22 cellular contexts compared by ENCODE assay signal in the genomic region with DNA sequence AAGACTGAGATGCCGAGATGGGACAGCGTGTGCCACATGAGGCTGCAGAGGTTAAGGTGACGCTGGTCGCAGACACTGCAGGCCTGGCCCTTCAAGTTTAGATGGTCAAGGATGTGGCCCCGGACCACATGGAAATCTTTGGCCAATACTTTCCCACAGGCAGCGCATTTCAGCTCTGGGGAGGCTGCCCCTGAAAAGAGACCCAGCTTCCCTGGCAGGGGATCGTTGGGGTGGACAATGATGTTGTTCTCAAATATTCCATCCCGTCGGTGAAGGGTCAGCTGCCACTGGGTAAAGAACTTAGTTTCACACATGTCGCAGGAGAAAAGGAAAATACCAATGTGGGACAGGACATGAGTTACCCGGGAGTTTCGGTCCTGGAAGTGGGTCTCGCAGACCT. TPM values are rescaled to one million over a fixed set of nuclear protein-coding genes. Genes with fewer than 3 reads are reported as not detected.
DNase-seq lines count a peak whose midpoint lies in the region; ATAC-seq and TF ChIP-seq lines count a peak whose summit lies in the region.
"Had no signal": no experiment of that assay in that cellular context is flagged by ENCODE, and none has a peak within 500 bp of the region (broad histone marks: within the 10 kb centered on the region; RNA-seq: fewer than 3 reads in every experiment).

No MANE protein-coding gene starts in this region.

- TF ChIP-seq POLR2A in IMR-90 (IDR thresholded peaks at IDR 0.05; ENCODE audit: low read depth, low read length): no peak
- TF ChIP-seq POLR2A in sigmoid colon (IDR thresholded peaks at IDR 0.05): no peak

- 97% methylated on average over 8 of the region's 13 CpGs; no CpG with 5 or more reads in 1 of the 2 experiments for WGBS in IMR-90 (ENCODE audit: extremely low coverage in 2 of 2, insufficient read length in 1 of 2), 2 experiments
- WGBS in sigmoid colon, 2 donors: 94 to 95% methylated on average over 13 of the region's 13 CpGs

- POLR2A ChIA-PET in IMR-90 (lab: Charles Lee; ENCODE audit: unreplicated experiment): no interaction called here

- no peak overlapping the region for H3K23ac ChIP-seq in IMR-90 (ENCODE audit: low read depth, low read length)

- H3K4me3 Mint-ChIP-seq in activated T-helper 2 cell treated with anti-CD3 and anti-CD28 coated beads, Interferon-gamma antibody, Interleukin-2, Interleukin-4, amounts not matched to agents 10 μg/mL and 5 μg/mL and 100 μg/mL, durations not matched to agents 14 hours and 24 hours and 36 hours (ENCODE audit: low read depth): peak overlapping the region; percentile 34
- H3K4me3 Mint-ChIP-seq in neural crest cell: peak overlapping the region; percentile 91
- H3K4me3 Mint-ChIP-seq: CD8-positive, alpha-beta T cell had no signal

- ATAC-seq in IMR-90 (ENCODE audit: low read depth) (no peak), GM18907 (IDR thresholded peaks at IDR 0.05; ENCODE audit: unreplicated experiment) (no peak), HG03095 (IDR thresholded peaks at IDR 0.05; ENCODE audit: unreplicated experiment) (no peak), GM18520 (IDR thresholded peaks at IDR 0.05; ENCODE audit: unreplicated experiment) (no peak)
- ATAC-seq: A549; CD8-positive, alpha-beta T cell had no signal

- no peaks in the 10 kb centered on the region for H3K9me3 ChIP-seq in IMR-90 (ENCODE audit: control insufficient read depth, insufficient read depth, low read length)
- H3K9me3 ChIP-seq in sigmoid colon: no peaks in the 10 kb centered on the region
- H3K9me3 ChIP-seq: A549; BLaER1 treated with 17β-estradiol and CSF1 and Interleukin-3, amounts not matched to agents 10 nM and 100 nM; Caco-2 had no signal

- TF ChIP-seq RAD21 in IMR-90 (IDR thresholded peaks at IDR 0.05; ENCODE audit: low read length): no peak

- H4K5ac ChIP-seq in IMR-90 (ENCODE audit: low read depth, low read length): no peak overlapping the region

- H3K36me3 ChIP-seq in IMR-90 (ENCODE audit: control insufficient read depth, insufficient read depth, low read length) (peaks cover 43% of the 10 kb centered on the region), sigmoid colon (peaks cover 20 to 63% (median 26%) of the 10 kb centered on the region in 4 donors)

- in situ Hi-C loops in IMR-90 (cut with MboI; ENCODE audit: low sequenced_read_pairs): loop anchor here (10.0 kb wide), 1 partner anchor 369 kb away; the partner anchor contains the start of gene BAZ2A

- H4K20me1 ChIP-seq in IMR-90 (ENCODE audit: insufficient read depth, low read length): peaks cover 37% of the 10 kb centered on the region

- H3K18ac ChIP-seq in IMR-90 (ENCODE audit: low read depth, low read length): no peak overlapping the region

- intact Hi-C loops in IMR-90 (cut with micrococcal nuclease) (loop anchor here (5.0 to 10.0 kb wide), 2 partner anchors 161 to 359 kb away; partner anchors contain the start of gene ATP5F1B), sigmoid colon (cut with DNase I) (loop anchor here (10.0 kb wide), 1 partner anchor 359 kb away; the partner anchor contains the start of gene ATP5F1B)
- intact Hi-C loops in activated T-helper 2 cell treated with anti-CD3 and anti-CD28 coated beads, Interferon-gamma antibody, Interleukin-2, Interleukin-4, amounts not matched to agents 10 μg/mL and 5 μg/mL and 100 μg/mL, durations not matched to agents 14 hours and 24 hours and 36 hours (cut with micrococcal nuclease): no loop called here

- H2BK15ac ChIP-seq in IMR-90 (ENCODE audit: low read depth, low read length): no peak overlapping the region

- no peak overlapping the region for H2BK20ac ChIP-seq in IMR-90 (ENCODE audit: low read depth, low read length)

- peaks cover 34 to 77% of the 10 kb centered on the region in 2 experiments for H3K79me1 ChIP-seq in IMR-90 (ENCODE audit: low read depth in 1 of 2, low read length in 2 of 2)

- H3K9me1 ChIP-seq in IMR-90 (ENCODE audit: insufficient read depth, low read length): peaks cover 9% of the 10 kb centered on the region; the same call in 1 of the 2 replicates

- H3K27me3 Mint-ChIP-seq in activated T-helper 2 cell treated with anti-CD3 and anti-CD28 coated beads, Interferon-gamma antibody, Interleukin-2, Interleukin-4, amounts not matched to agents 10 μg/mL and 5 μg/mL and 100 μg/mL, durations not matched to agents 14 hours and 24 hours and 36 hours (ENCODE audit: low read depth): no peaks in the 10 kb centered on the region
- no peaks in the 10 kb centered on the region for H3K27me3 Mint-ChIP-seq in neural crest cell (ENCODE audit: low read depth)
- H3K27me3 Mint-ChIP-seq: B cell; CD4-positive, alpha-beta T cell had no signal

- H3K14ac ChIP-seq in IMR-90 (replicated peaks; ENCODE audit: low read depth, low read length): no peak overlapping the region

- H3K36me3 Mint-ChIP-seq in activated T-helper 2 cell treated with anti-CD3 and anti-CD28 coated beads, Interferon-gamma antibody, Interleukin-2, Interleukin-4, amounts not matched to agents 10 μg/mL and 5 μg/mL and 100 μg/mL, durations not matched to agents 14 hours and 24 hours and 36 hours (ENCODE audit: low read depth): peaks cover 53% of the 10 kb centered on the region
- H3K36me3 Mint-ChIP-seq in neural crest cell (ENCODE audit: low read depth): peaks cover 15% of the 10 kb centered on the region

- no peaks in the 10 kb centered on the region for H3K9me3 Mint-ChIP-seq in activated T-helper 2 cell treated with anti-CD3 and anti-CD28 coated beads, Interferon-gamma antibody, Interleukin-2, Interleukin-4, amounts not matched to agents 10 μg/mL and 5 μg/mL and 100 μg/mL, durations not matched to agents 14 hours and 24 hours and 36 hours
- no peaks in the 10 kb centered on the region for H3K9me3 Mint-ChIP-seq in neural crest cell
- H3K9me3 Mint-ChIP-seq: CD4-positive, alpha-beta T cell; CD8-positive, alpha-beta T cell had no signal

- H3K4ac ChIP-seq in IMR-90 (ENCODE audit: low read depth, low read length): no peak overlapping the region

- no peak overlapping the region for H3K9ac ChIP-seq in IMR-90 (ENCODE audit: low read depth, low read length)

- TF ChIP-seq CTCF in IMR-90 (conservative IDR thresholded peaks at IDR 0.05; ENCODE audit: low read depth, low read length) (no peak), neural crest cell (conservative IDR thresholded peaks at IDR 0.05) (no peak), sigmoid colon (IDR thresholded peaks at IDR 0.05) (no peak)

- no peak overlapping the region for H2BK120ac ChIP-seq in IMR-90 (ENCODE audit: low read depth, low read length)

- H2BK5ac ChIP-seq in IMR-90 (ENCODE audit: low read depth, low read length, poor library complexity, severe bottlenecking): no peak overlapping the region

- H3K4me3 ChIP-seq in IMR-90 (ENCODE audit: insufficient read depth, low read depth, low read length) (no peak overlapping the region), sigmoid colon (no peak overlapping the region)
- H3K4me3 ChIP-seq: A549; BLaER1 treated with 17β-estradiol and CSF1 and Interleukin-3, amounts not matched to agents 10 nM and 100 nM had no signal

- DNase-seq in IMR-90 (no peak), neural crest cell (ENCODE audit: low read depth, low spot score) (no peak), sigmoid colon (peak; percentile 51), SKM-1 (lab: John Stamatoyannopoulos, UW; ENCODE audit: unreplicated experiment) (no peak)
- no peak for DNase-seq in activated T-helper 2 cell treated with anti-CD3 and anti-CD28 coated beads, Interferon-gamma antibody, Interleukin-2, Interleukin-4, amounts not matched to agents 10 μg/mL and 5 μg/mL and 100 μg/mL, durations not matched to agents 14 hours and 24 hours and 36 hours (ENCODE audit: low spot score)
- DNase-seq: AML-193; Caco-2; Calu3; CD4-positive, alpha-beta T cell; CD8-positive, alpha-beta T cell; DMS79 treated with DMSO at 0.1 percent for 48 hours; GF-D8 had no signal

- H3K4me1 Mint-ChIP-seq in activated T-helper 2 cell treated with anti-CD3 and anti-CD28 coated beads, Interferon-gamma antibody, Interleukin-2, Interleukin-4, amounts not matched to agents 10 μg/mL and 5 μg/mL and 100 μg/mL, durations not matched to agents 14 hours and 24 hours and 36 hours (ENCODE audit: low read depth): peaks cover 56% of the 10 kb centered on the region
- H3K4me1 Mint-ChIP-seq in neural crest cell: peaks cover 35% of the 10 kb centered on the region

- H3K4me1 ChIP-seq in IMR-90 (ENCODE audit: control insufficient read depth, insufficient read depth, low read length) (peaks cover 8% of the 10 kb centered on the region), sigmoid colon (peaks cover 0 to 46% (median 33%) of the 10 kb centered on the region in 4 donors)

- no peak overlapping the region for H2AK5ac ChIP-seq in IMR-90 (ENCODE audit: low read depth, low read length)

- H3K56ac ChIP-seq in IMR-90 (ENCODE audit: extremely low read depth, insufficient read depth, low read length): no peak overlapping the region

- CTCF ChIA-PET in IMR-90 (lab: Yijun Ruan, JAX): no interaction called here

- peak overlapping the region; percentile 33 for H2AFZ ChIP-seq in IMR-90 (replicated peaks; ENCODE audit: low read length, poor library complexity)

- H2AK9ac ChIP-seq in IMR-90 (replicated peaks; ENCODE audit: low read depth, low read length, poor library complexity): no peak overlapping the region

- H3K4me2 ChIP-seq in IMR-90 (ENCODE audit: low read depth, low read length): no peak overlapping the region
- H3K4me2 ChIP-seq: A549; BLaER1 treated with 17β-estradiol and CSF1 and Interleukin-3, amounts not matched to agents 10 nM and 100 nM had no signal

- H3K27ac ChIP-seq in IMR-90 (ENCODE audit: insufficient read depth, low read length) (no peak overlapping the region), sigmoid colon (no peak overlapping the region)
- H3K27ac ChIP-seq: 22Rv1; A549; BLaER1 treated with 17β-estradiol and CSF1 and Interleukin-3, amounts not matched to agents 10 nM and 100 nM; C4-2B had no signal

- no TSS peak for BruUV-seq in IMR-90 (replicated peaks; lab: Mats Ljungman, UMichigan)

- TF ChIP-seq EP300 in sigmoid colon (IDR thresholded peaks at IDR 0.05): no peak

- dilution Hi-C loops in IMR-90 (cut with HindIII; ENCODE audit: low sequenced_read_pairs, unreplicated experiment): no loop called here

- no peak overlapping the region for H4K8ac ChIP-seq in IMR-90 (ENCODE audit: low read depth in 2 of 2, low read length in 2 of 2)

- no peak overlapping the region for H3K27ac Mint-ChIP-seq in activated T-helper 2 cell treated with anti-CD3 and anti-CD28 coated beads, Interferon-gamma antibody, Interleukin-2, Interleukin-4, amounts not matched to agents 10 μg/mL and 5 μg/mL and 100 μg/mL, durations not matched to agents 14 hours and 24 hours and 36 hours
- H3K27ac Mint-ChIP-seq in neural crest cell (ENCODE audit: unreplicated experiment): no peak overlapping the region
- H3K27ac Mint-ChIP-seq: CD4-positive, alpha-beta T cell; CD8-positive, alpha-beta T cell had no signal

- H3K27me3 ChIP-seq in IMR-90 (ENCODE audit: control insufficient read depth, insufficient read depth, low read length) (no peaks in the 10 kb centered on the region), sigmoid colon (no peaks in the 10 kb centered on the region)
- H3K27me3 ChIP-seq: BLaER1 treated with 17β-estradiol and CSF1 and Interleukin-3, amounts not matched to agents 10 nM and 100 nM had no signal

- H4K91ac ChIP-seq in IMR-90 (ENCODE audit: insufficient read depth, low read depth, low read length): no peak overlapping the region

RNA-seq across cellular contexts. Expression of gene ZBTB39, which starts 3.0 kb away (rescaled TPM):
- total RNA-seq in IMR-90 (2012; rRNA removed): 5.2 and 5.3 TPM in 2 replicates
- polyA plus RNA-seq in IMR-90 (2012; rRNA removed): 3.6 and 4.0 TPM in 2 replicates
- 1.7 and 2.0 TPM in 2 replicates for polyA plus RNA-seq in IMR-90 (2012; cell fraction: cytosol; rRNA removed)
- 2.0 and 3.8 TPM in 2 replicates for polyA plus RNA-seq in IMR-90 (2012; cell fraction: nucleus; rRNA removed; ENCODE audit: low replicate concordance)
- 10.5 and 10.6 TPM in 2 replicates for total RNA-seq in activated T-helper 2 cell treated with anti-CD3 and anti-CD28 coated beads, Interferon-gamma antibody, Interleukin-2, Interleukin-4, amounts not matched to agents 10 μg/mL and 5 μg/mL and 100 μg/mL, durations not matched to agents 14 hours and 24 hours and 36 hours
- 27.9 and 28.6 TPM in 2 replicates for total RNA-seq in neural crest cell
- total RNA-seq in sigmoid colon: 1 to 10 TPM; 5.0 to 6.4 (median 5.6) TPM
- polyA plus RNA-seq in sigmoid colon: 1 to 10 TPM in 2 of 3 donors, under 1 TPM in 1; 0.69 to 2.6 (median 1.2) TPM

RNA-seq across cellular contexts. Expression of gene TAC3, which starts 12.9 kb away (rescaled TPM):
- total RNA-seq in IMR-90 (2012; rRNA removed) (not detected in 2 replicates), neural crest cell (0.51 TPM in 1 of 2 replicates, not detected in the other), sigmoid colon (1 to 10 TPM in 2 of 4 donors, under 1 TPM in 1, not detected in 1; 0.66 to 4.5 (median 3.9) TPM)
- polyA plus RNA-seq in IMR-90 (2012; rRNA removed) (0.94 and 1.4 TPM in 2 replicates), sigmoid colon (1 to 10 TPM in 1 of 3 donors, not detected in 2; 4.1 TPM)
- 1.6 and 2.0 TPM in 2 replicates for polyA plus RNA-seq in IMR-90 (2012; cell fraction: cytosol; rRNA removed)
- polyA plus RNA-seq in IMR-90 (2012; cell fraction: nucleus; rRNA removed; ENCODE audit: low replicate concordance): 0.33 and 1.3 TPM in 2 replicates
- total RNA-seq in activated T-helper 2 cell treated with anti-CD3 and anti-CD28 coated beads, Interferon-gamma antibody, Interleukin-2, Interleukin-4, amounts not matched to agents 10 μg/mL and 5 μg/mL and 100 μg/mL, durations not matched to agents 14 hours and 24 hours and 36 hours: not detected in 2 replicates
- total RNA-seq: A172; B cell; Calu3; CD4-positive, alpha-beta T cell; CD8-positive, alpha-beta T cell had no signal
- polyA plus RNA-seq: BJ had no signal

RNA-seq across cellular contexts. Expression of gene RDH16, which starts 46.0 kb away (rescaled TPM):
- total RNA-seq in IMR-90 (2012; rRNA removed) (not detected in 2 replicates), neural crest cell (0.34 and 0.44 TPM in 2 replicates), sigmoid colon (1 to 10 TPM in 1 of 4 donors, under 1 TPM in 3; under 0.01 to 1.1 (median 0.38) TPM)
- polyA plus RNA-seq in IMR-90 (2012; rRNA removed) (not detected in 2 replicates), sigmoid colon (under 1 TPM in 1 of 3 donors, not detected in 2; 0.19 TPM)
- polyA plus RNA-seq in IMR-90 (2012; cell fraction: cytosol; rRNA removed): 0.01 TPM in 1 of 2 replicates, not detected in the other
- polyA plus RNA-seq in IMR-90 (2012; cell fraction: nucleus; rRNA removed; ENCODE audit: low replicate concordance): 0.21 and 0.56 TPM in 2 replicates
- total RNA-seq in activated T-helper 2 cell treated with anti-CD3 and anti-CD28 coated beads, Interferon-gamma antibody, Interleukin-2, Interleukin-4, amounts not matched to agents 10 μg/mL and 5 μg/mL and 100 μg/mL, durations not matched to agents 14 hours and 24 hours and 36 hours: 0.30 and 0.41 TPM in 2 replicates
- total RNA-seq: A172 had no signal

RNA-seq across cellular contexts. Expression of gene MYO1A, which starts 46.5 kb away (rescaled TPM):
- total RNA-seq in IMR-90 (2012; rRNA removed): under 0.01 TPM in 1 of 2 replicates, not detected in the other
- polyA plus RNA-seq in IMR-90 (2012; rRNA removed): not detected in 2 replicates
- polyA plus RNA-seq in IMR-90 (2012; cell fraction: cytosol; rRNA removed): not detected in 2 replicates
- 0.14 and 0.17 TPM in 2 replicates for polyA plus RNA-seq in IMR-90 (2012; cell fraction: nucleus; rRNA removed; ENCODE audit: low replicate concordance)
- 2.4 and 4.2 TPM in 2 replicates for total RNA-seq in activated T-helper 2 cell treated with anti-CD3 and anti-CD28 coated beads, Interferon-gamma antibody, Interleukin-2, Interleukin-4, amounts not matched to agents 10 μg/mL and 5 μg/mL and 100 μg/mL, durations not matched to agents 14 hours and 24 hours and 36 hours
- total RNA-seq in neural crest cell: 0.25 and 0.40 TPM in 2 replicates
- total RNA-seq in sigmoid colon: 1 to 10 TPM in 2 of 4 donors, under 1 TPM in 2; 0.71 to 7.2 (median 1.3) TPM
- polyA plus RNA-seq in sigmoid colon: 100 to 1,000 TPM in 2 of 3 donors, 10 to 100 TPM in 1; 89.5 to 112 (median 103) TPM
- total RNA-seq: A172 had no signal
